Comparison of ENCODE assay signal across 9 cellular contexts in genomic region chr7:106865130-106866115, GRCh38. TPM values are rescaled to one million over a fixed set of nuclear protein-coding genes. Genes with fewer than 3 reads are reported as not detected.
DNase-seq lines count a peak whose midpoint lies in the region; ATAC-seq and TF ChIP-seq lines count a peak whose summit lies in the region.
"Had no signal": no experiment of that assay in that cellular context is flagged by ENCODE, and none has a peak within 500 bp of the region (broad histone marks: within the 10 kb centered on the region; RNA-seq: fewer than 3 reads in every experiment).

Gene PIK3CG, plus strand, starts transcription at chr7:106865282. Its CDS starts 2,280 bp downstream, at chr7:106867562.

- peak within 1 kb of the TSS; percentile 76 for H3K4me2 ChIP-seq in DND-41 (ENCODE audit: insufficient read depth, low read length)

- H3K27me3 ChIP-seq in DND-41 (ENCODE audit: insufficient read depth, low read length, poor library complexity): no peaks in the 10 kb centered on the region
- H3K27me3 ChIP-seq in muscle layer of colon (ENCODE audit: control insufficient read depth in 1 of 2, insufficient read depth in 2 of 2, low read length in 2 of 2): no peaks in the 10 kb centered on the region
- no peaks in the 10 kb centered on the region for H3K27me3 ChIP-seq in Caco-2 (replicated peaks; ENCODE audit: control insufficient read depth, insufficient read depth, low read length)
- H3K27me3 ChIP-seq: cardiac muscle cell had no signal

- ATAC-seq in DND-41 (ENCODE audit: insufficient read depth, low read depth) (peak; percentile 90), GM19467 (IDR thresholded peaks at IDR 0.05; ENCODE audit: unreplicated experiment) (peak; percentile 65), HG03521 (IDR thresholded peaks at IDR 0.05; ENCODE audit: unreplicated experiment) (peak; percentile 59)

- H3K9me3 Mint-ChIP-seq in activated naive CD4-positive, alpha-beta T cell treated with anti-CD3 and anti-CD28 coated beads, Interleukin-2, amount 50 U/mL, for 24 hours: no peaks in the 10 kb centered on the region
- no peaks in the 10 kb centered on the region for H3K9me3 Mint-ChIP-seq in Caco-2 (ENCODE audit: unreplicated experiment)

- POLR2A ChIA-PET in Caco-2 (lab: Charles Lee): no interaction called here

- H3K4me3 ChIP-seq in DND-41 (ENCODE audit: low read depth in 1 of 2, low read length in 2 of 2): peak within 1 kb of the TSS; percentile 52 to 64
- peak within 1 kb of the TSS; percentile 12 to 35 for H3K4me3 ChIP-seq in muscle layer of colon (ENCODE audit: low read depth in 1 of 2, low read length in 2 of 2)
- no peak within 1 kb of the TSS for H3K4me3 ChIP-seq in Caco-2 (ENCODE audit: low read depth, low read length)
- H3K4me3 ChIP-seq: cardiac muscle cell had no signal

- H3K9me3 ChIP-seq in DND-41 (ENCODE audit: insufficient read depth, low read length, severe bottlenecking) (no peaks in the 10 kb centered on the region), muscle layer of colon (ENCODE audit: low read length) (no peaks in the 10 kb centered on the region), Caco-2 (no peaks in the 10 kb centered on the region)

- peak within 1 kb of the TSS; percentile 90 for H3K27ac Mint-ChIP-seq in activated naive CD4-positive, alpha-beta T cell treated with anti-CD3 and anti-CD28 coated beads, Interleukin-2, amount 50 U/mL, for 24 hours
- no peak within 1 kb of the TSS for H3K27ac Mint-ChIP-seq in Caco-2 (ENCODE audit: unreplicated experiment)

- H4K20me1 ChIP-seq in DND-41 (ENCODE audit: insufficient read depth, low read length): no peaks in the 10 kb centered on the region

- H2AFZ ChIP-seq in DND-41 (ENCODE audit: low read depth, low read length): peak within 1 kb of the TSS; percentile 87

- H3K27me3 Mint-ChIP-seq in activated naive CD4-positive, alpha-beta T cell treated with anti-CD3 and anti-CD28 coated beads, Interleukin-2, amount 50 U/mL, for 24 hours: no peaks in the 10 kb centered on the region
- peaks cover 24% of the 10 kb centered on the region for H3K27me3 Mint-ChIP-seq in Caco-2 (ENCODE audit: insufficient read depth, unreplicated experiment)

- no peak for TF ChIP-seq CTCF in DND-41 (IDR thresholded peaks at IDR 0.05; ENCODE audit: borderline replicate concordance, extremely low read depth, low read length, poor library complexity, severe bottlenecking)
- TF ChIP-seq CTCF in Caco-2 (IDR thresholded peaks at IDR 0.05; ENCODE audit: insufficient read depth in 1 of 2, low read depth in 1 of 2, low read length in 1 of 2, severe bottlenecking in 1 of 2, unreplicated experiment in 1 of 2): no peak

- H3K36me3 ChIP-seq in DND-41 (ENCODE audit: insufficient read depth, low read length) (peaks cover 34% of the 10 kb centered on the region), muscle layer of colon (ENCODE audit: insufficient read depth, low read length) (no peaks in the 10 kb centered on the region), Caco-2 (ENCODE audit: control insufficient read depth, insufficient read depth, low read length) (no peaks in the 10 kb centered on the region)
- H3K36me3 ChIP-seq: cardiac muscle cell had no signal

- H3K4me3 Mint-ChIP-seq in activated naive CD4-positive, alpha-beta T cell treated with anti-CD3 and anti-CD28 coated beads, Interleukin-2, amount 50 U/mL, for 24 hours: peak within 1 kb of the TSS; percentile 93
- no peak within 1 kb of the TSS for H3K4me3 Mint-ChIP-seq in Caco-2 (ENCODE audit: unreplicated experiment)

- H3K79me2 ChIP-seq in DND-41 (ENCODE audit: insufficient read depth, low read length): peaks cover 59% of the 10 kb centered on the region

- intact Hi-C loops in Caco-2 (cut with micrococcal nuclease; ENCODE audit: unreplicated experiment): no loop called here

- H3K4me1 Mint-ChIP-seq in activated naive CD4-positive, alpha-beta T cell treated with anti-CD3 and anti-CD28 coated beads, Interleukin-2, amount 50 U/mL, for 24 hours: peaks cover 81% of the 10 kb centered on the region
- no peaks in the 10 kb centered on the region for H3K4me1 Mint-ChIP-seq in Caco-2 (ENCODE audit: low read depth, unreplicated experiment)

- H3K9ac ChIP-seq in DND-41 (ENCODE audit: low read depth, low read length) (peak within 1 kb of the TSS; percentile 62), muscle layer of colon (ENCODE audit: low read length) (no peak within 1 kb of the TSS)

- BruUV-seq in Caco-2 (replicated peaks; lab: Mats Ljungman, UMichigan): no TSS peak

- peak within 1 kb of the TSS; percentile 82 for H3K27ac ChIP-seq in DND-41 (ENCODE audit: low read length)
- peak within 1 kb of the TSS; percentile 2 for H3K27ac ChIP-seq in muscle layer of colon (ENCODE audit: low read depth, low read length)
- H3K27ac ChIP-seq: cardiac muscle cell had no signal

- CTCF ChIA-PET in Caco-2 (lab: Charles Lee): no interaction called here

- H3K36me3 Mint-ChIP-seq in activated naive CD4-positive, alpha-beta T cell treated with anti-CD3 and anti-CD28 coated beads, Interleukin-2, amount 50 U/mL, for 24 hours: peaks cover 12% of the 10 kb centered on the region
- no peaks in the 10 kb centered on the region for H3K36me3 Mint-ChIP-seq in Caco-2 (ENCODE audit: insufficient read depth, unreplicated experiment)

- H3K4me1 ChIP-seq in DND-41 (ENCODE audit: insufficient read depth, low read length) (peaks cover 62% of the 10 kb centered on the region), muscle layer of colon (ENCODE audit: insufficient read depth, low read length) (peaks cover 15% of the 10 kb centered on the region), Caco-2 (no peaks in the 10 kb centered on the region)

- DNase-seq in DND-41 (peak; percentile 40), Caco-2 (no peak), amniotic stem cell (lab: John Stamatoyannopoulos, UW) (no peak), superior temporal gyrus (ENCODE audit: extremely low spot score) (no peak)

RNA-seq across cellular contexts. Expression of gene PIK3CG, which starts in this region (rescaled TPM):
- total RNA-seq in Caco-2 (2022): not detected in 2 replicates
